In the genomic region with DNA sequence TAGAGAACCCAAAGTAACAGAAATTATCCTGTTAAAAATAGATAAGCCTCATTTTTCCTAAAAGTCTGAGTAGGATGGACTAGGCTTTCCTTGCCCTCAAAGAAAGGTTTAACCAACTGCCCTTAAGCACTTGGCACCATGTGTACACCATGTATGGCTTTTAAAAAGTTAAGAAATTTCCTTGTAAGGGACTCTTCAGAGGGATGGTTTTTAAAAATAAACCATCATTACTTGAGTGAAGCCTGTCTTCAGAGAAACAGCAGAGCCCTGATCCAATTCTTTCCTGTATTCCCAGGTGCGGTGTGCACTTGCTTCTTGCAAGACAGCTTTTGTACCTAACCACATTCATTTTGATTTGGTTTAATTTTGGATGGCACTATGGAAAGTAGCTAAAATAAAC, we compare ENCODE assay signal across 7 cellular contexts. TPM values are rescaled to one million over a fixed set of nuclear protein-coding genes. Genes with fewer than 3 reads are reported as not detected.
DNase-seq lines count a peak whose midpoint lies in the region; ATAC-seq and TF ChIP-seq lines count a peak whose summit lies in the region.

No MANE protein-coding gene starts in this region.

- WGBS in smooth muscle cell (ENCODE audit: low lambda C conversion rate): 87% methylated on average over 1 of the region's 1 CpG

- H3K36me3 ChIP-seq in smooth muscle cell (ENCODE audit: low read depth): no peaks in the 10 kb centered on the region

- peaks cover 8% of the 10 kb centered on the region for H3K9me3 ChIP-seq in smooth muscle cell (replicated peaks; ENCODE audit: low read depth)

- H4K20me1 ChIP-seq in smooth muscle cell (ENCODE audit: low read depth): no peaks in the 10 kb centered on the region

- no peaks in the 10 kb centered on the region for H3K27me3 ChIP-seq in smooth muscle cell (ENCODE audit: low read depth)

- H3K79me2 ChIP-seq in smooth muscle cell (ENCODE audit: low read depth): no peaks in the 10 kb centered on the region

- H2AFZ ChIP-seq in smooth muscle cell (ENCODE audit: low read depth): no peak overlapping the region

- no peak overlapping the region for H3K9ac ChIP-seq in smooth muscle cell (ENCODE audit: low read depth)

- DNase-seq in HFF-Myc (ENCODE audit: extremely low read depth, low read depth): no peak
- peak; percentile 26 for DNase-seq in RPMI7951 (ENCODE audit: low read depth)
- DNase-seq in fibroblast of peridontal ligament (ENCODE audit: extremely low read depth): peak; percentile 11
- no peak for DNase-seq in smooth muscle cell (lab: John Stamatoyannopoulos, UW; ENCODE audit: unreplicated experiment)
- DNase-seq in amniotic stem cell (lab: John Stamatoyannopoulos, UW): no peak
- no peak for DNase-seq in NCI-H2196 (lab: John Stamatoyannopoulos, UW; ENCODE audit: unreplicated experiment)

- peak overlapping the region; percentile 92 for H3K4me2 ChIP-seq in smooth muscle cell

- TF ChIP-seq CTCF in HFF-Myc (IDR thresholded peaks at IDR 0.05; ENCODE audit: low read depth, low read length, missing control alignments) (no peak), smooth muscle cell (IDR thresholded peaks at IDR 0.05; ENCODE audit: borderline replicate concordance, insufficient read depth, poor library complexity, severe bottlenecking) (no peak)

- H3K4me3 ChIP-seq in HFF-Myc (replicated peaks; ENCODE audit: low read depth, low read length) (peak overlapping the region; percentile 53; the same call in 1 of the 2 replicates), smooth muscle cell (peak overlapping the region; percentile 87)

- H3K27ac ChIP-seq in smooth muscle cell (ENCODE audit: low read depth): no peak overlapping the region

- H3K4me1 ChIP-seq in smooth muscle cell (ENCODE audit: low read depth): peaks cover 19% of the 10 kb centered on the region

- ATAC-seq in HG02852 (IDR thresholded peaks at IDR 0.05; ENCODE audit: unreplicated experiment): no peak

- H3F3A ChIP-seq in smooth muscle cell (ENCODE audit: low read depth): no peaks in the 10 kb centered on the region

RNA-seq across cellular contexts. Expression of a gene that starts 1.1 kb away (rescaled TPM):
- 5.9 and 11.7 TPM in 2 replicates for total RNA-seq in RPMI7951 (2014; rRNA removed; shearing (Covaris generic))
- total RNA-seq in smooth muscle cell: 1.4 and 6.0 TPM in 2 replicates
- polyA plus RNA-seq in smooth muscle cell: 2.6 and 5.0 TPM in 2 replicates

Comparison
In these comparisons a context has a peak if more than half of its experiments do, and no peak if none do; other contexts are left out.
1. DNase-seq: peak in RPMI7951 (single experiment) and fibroblast of peridontal ligament (single experiment); none in HFF-Myc (single experiment), smooth muscle cell (single experiment), amniotic stem cell (single experiment) and NCI-H2196 (single experiment).